8 cellular contexts compared by ENCODE assay signal in genomic region chr9:84397151-84397728, GRCh38. TPM values are rescaled to one million over a fixed set of nuclear protein-coding genes. Genes with fewer than 3 reads are reported as not detected.
A peak's percentile ranks its signal among the peaks of the same experiment; 100 is the strongest.
DNase-seq lines count a peak whose midpoint lies in the region; ATAC-seq, FAIRE-seq and TF ChIP-seq lines count a peak whose summit lies in the region.

No MANE protein-coding gene starts in this region.

- no peaks in the 10 kb centered on the region for H3K4me1 Mint-ChIP-seq in activated CD8-positive, alpha-beta T cell treated with anti-CD3 and anti-CD28 coated beads for 36 hours (ENCODE audit: low read depth)

- no peak for TF ChIP-seq EP300 in H1 (IDR thresholded peaks at IDR 0.05; ENCODE audit: borderline replicate concordance in 1 of 2, low read depth in 2 of 2, low read length in 2 of 2)

- H4K91ac ChIP-seq in H1 (replicated peaks; ENCODE audit: insufficient read length, low read length) = no peak overlapping the region
- H4K91ac ChIP-seq in mesenchymal stem cell (ENCODE audit: low read length) = no peak overlapping the region

- TF ChIP-seq POLR2A in H1 (IDR thresholded peaks at IDR 0.05; ENCODE audit: control extremely low read depth in 1 of 2, low read depth in 2 of 2, low read length in 2 of 2) = no peak

- H3K4me1 ChIP-seq in H1 (replicated peaks in 1 of 4; ENCODE audit: control insufficient read depth in 3 of 4, insufficient read depth in 4 of 4, low read length in 3 of 4) (no peaks in the 10 kb centered on the region), mesenchymal stem cell (ENCODE audit: control insufficient read depth, insufficient read depth, low read depth, low read length) (peaks cover 6% of the 10 kb centered on the region)

- H3K27ac ChIP-seq in H1 (ENCODE audit: low read depth, low read length) (no peak overlapping the region), mesenchymal stem cell (ENCODE audit: low read length, poor library complexity, severe bottlenecking) (no peak overlapping the region)

- H3K14ac ChIP-seq in H1 (ENCODE audit: insufficient read length) (no peak overlapping the region), mesenchymal stem cell (ENCODE audit: low read length in 2 of 2) (no peak overlapping the region)

- H3K9me3 ChIP-seq in H1 (ENCODE audit: insufficient read depth in 2 of 2, low read depth in 1 of 2, low read length in 1 of 2) (peaks cover 5 to 7% of the 10 kb centered on the region in 2 experiments; a peak in 3 of 4 replicates), mesenchymal stem cell (ENCODE audit: control insufficient read depth, low read length) (no peaks in the 10 kb centered on the region)

- H3K27ac Mint-ChIP-seq in activated CD8-positive, alpha-beta T cell treated with anti-CD3 and anti-CD28 coated beads for 36 hours = no peak overlapping the region

- no peak overlapping the region for H4K5ac ChIP-seq in H1 (ENCODE audit: insufficient read length, low read depth, low read length)

- H3K9me3 Mint-ChIP-seq in activated CD8-positive, alpha-beta T cell treated with anti-CD3 and anti-CD28 coated beads for 36 hours = no peaks in the 10 kb centered on the region

- no peak overlapping the region for H3K9ac ChIP-seq in H1 (replicated peaks in 1 of 4; ENCODE audit: extremely low read depth in 1 of 4, low read depth in 3 of 4, low read length in 3 of 4)
- peak overlapping the region; percentile 61 for H3K9ac ChIP-seq in mesenchymal stem cell (ENCODE audit: low read length)

- H3K79me2 ChIP-seq in H1 (ENCODE audit: control insufficient read depth in 1 of 2, insufficient read depth in 2 of 2, low read length in 2 of 2) = no peaks in the 10 kb centered on the region

- H3K36me3 ChIP-seq in H1 (ENCODE audit: control insufficient read depth in 2 of 4, insufficient read depth in 4 of 4, low read length in 3 of 4) = no peaks in the 10 kb centered on the region
- no peaks in the 10 kb centered on the region for H3K36me3 ChIP-seq in mesenchymal stem cell (ENCODE audit: control insufficient read depth in 1 of 2, insufficient read depth in 2 of 2, low read depth in 1 of 2, low read length in 2 of 2)

- H3K36me3 Mint-ChIP-seq in activated CD8-positive, alpha-beta T cell treated with anti-CD3 and anti-CD28 coated beads for 36 hours (ENCODE audit: low read depth) = no peaks in the 10 kb centered on the region

- H3K4me2 ChIP-seq in H1 (ENCODE audit: insufficient read depth in 1 of 2, low read depth in 2 of 2, low read length in 2 of 2) = no peak overlapping the region
- H3K4me2 ChIP-seq in mesenchymal stem cell (ENCODE audit: low read length, poor library complexity, severe bottlenecking) = no peak overlapping the region

- POLR2A ChIA-PET in activated CD8-positive, alpha-beta T cell treated with anti-CD3 and anti-CD28 coated beads for 36 hours (lab: Charles Lee) = interaction anchor here (1.1 kb wide), 1 partner anchor 391 kb away, joined by 3 read pairs; no protein-coding TSS in a partner anchor
- POLR2A ChIA-PET in H1 (lab: Charles Lee; ENCODE audit: partially characterized antibody) = no interaction called here

- H3K18ac ChIP-seq in H1 (ENCODE audit: extremely low read depth, low read length) (peak overlapping the region; percentile 51; the same call in 1 of the 2 replicates), mesenchymal stem cell (ENCODE audit: low read depth in 1 of 2, low read length in 2 of 2) (no peak overlapping the region)

- TF ChIP-seq RAD21 in H1 (IDR thresholded peaks at IDR 0.05 in 1 of 2, conservative IDR thresholded peaks at IDR 0.05 in 1 of 2; ENCODE audit: low read depth in 2 of 2, low read length in 2 of 2) = peak; percentile 92 to 95

- 0 out of 2 replicates have a peak overlapping the region, but pooled peaks have one; percentile 20 for H4K8ac ChIP-seq in H1 (ENCODE audit: extremely low read depth, insufficient read depth, low read length)
- H4K8ac ChIP-seq in mesenchymal stem cell (ENCODE audit: low read length) = peak overlapping the region; percentile 2

- H3K4me3 Mint-ChIP-seq in activated CD8-positive, alpha-beta T cell treated with anti-CD3 and anti-CD28 coated beads for 36 hours = no peak overlapping the region

- H2BK20ac ChIP-seq in H1 (ENCODE audit: low read length) = no peak overlapping the region

- WGBS in H1 (ENCODE audit: extremely low coverage in 1 of 2, insufficient coverage in 1 of 2, insufficient read length in 1 of 2, insufficient replicate concordance in 2 of 2, low coverage in 1 of 2, low lambda C conversion rate in 2 of 2, missing lambda C conversion rate in 1 of 2), 2 experiments = 64% methylated on average over 13 of the region's 13 CpGs; no CpG with 5 or more reads in 1 of the 2 experiments
- 75% methylated on average over 10 of the region's 13 CpGs for WGBS in mesenchymal stem cell

- no peak overlapping the region for H2BK12ac ChIP-seq in H1 (ENCODE audit: low read depth, low read length)
- peak overlapping the region in 1 of 2 experiments; percentile 1 for H2BK12ac ChIP-seq in mesenchymal stem cell (ENCODE audit: low read length in 2 of 2)

- peak; percentile 81 for FAIRE-seq in A204.1 (lab: Jason Lieb, UNC)
- peak; percentile 91 for FAIRE-seq in GM18507 (lab: Jason Lieb, UNC)
- FAIRE-seq in H1 (lab: Jason Lieb, UNC) = no peak

- H3K27me3 Mint-ChIP-seq in activated CD8-positive, alpha-beta T cell treated with anti-CD3 and anti-CD28 coated beads for 36 hours = peaks cover 2% of the 10 kb centered on the region

- DNase-seq in GM18507 (ENCODE audit: extremely low spot score, insufficient read length, low read depth) (peak; percentile 43), NCI-H69 (lab: John Stamatoyannopoulos, UW) (peak; percentile 74), H1 (ENCODE audit: low read depth in 1 of 2, low spot score in 2 of 2) (peak; percentile 31 to 81), mesenchymal stem cell (peak; percentile 73)
- peak; percentile 68 for DNase-seq in activated CD8-positive, alpha-beta T cell treated with anti-CD3 and anti-CD28 coated beads for 36 hours
- DNase-seq in stimulated activated CD8-positive, alpha-beta memory T cell treated with anti-CD3 and anti-CD28 coated beads, Interleukin-15, amount 100 ng/mL, for 4 hours (ENCODE audit: low read depth in 2 of 2) = peak; percentile 5 to 31

- H3K79me1 ChIP-seq in H1 (ENCODE audit: low read depth, low read length) (no peaks in the 10 kb centered on the region), mesenchymal stem cell (replicated peaks; ENCODE audit: low read length, poor library complexity, severe bottlenecking) (no peaks in the 10 kb centered on the region)

- no peak overlapping the region for H3K4ac ChIP-seq in H1 (replicated peaks; ENCODE audit: insufficient read length, low read depth, low read length)
- H3K4ac ChIP-seq in mesenchymal stem cell (ENCODE audit: low read depth in 1 of 2, low read length in 2 of 2) = no peak overlapping the region

- H3K27me3 ChIP-seq in H1 (replicated peaks in 1 of 4; ENCODE audit: control insufficient read depth in 3 of 4, extremely low read depth in 1 of 4, insufficient read depth in 3 of 4, low read length in 3 of 4) = no peaks in the 10 kb centered on the region
- H3K27me3 ChIP-seq in mesenchymal stem cell (ENCODE audit: control insufficient read depth in 1 of 2, insufficient read depth in 1 of 2, low read length in 2 of 2) = peaks cover 0 to 9% of the 10 kb centered on the region in 2 experiments

- no peak overlapping the region for H3K23ac ChIP-seq in H1 (ENCODE audit: insufficient read length)
- no peak overlapping the region for H3K23ac ChIP-seq in mesenchymal stem cell (ENCODE audit: low read length in 2 of 2)

- no peaks in the 10 kb centered on the region for H3K23me2 ChIP-seq in H1 (ENCODE audit: low read depth, low read length)

- H2AK5ac ChIP-seq in H1 (ENCODE audit: low read depth, low read length) (no peak overlapping the region), mesenchymal stem cell (ENCODE audit: low read length, severe bottlenecking) (no peak overlapping the region)

- H4K20me1 ChIP-seq in H1 (replicated peaks in 1 of 2; ENCODE audit: control insufficient read depth in 1 of 2, insufficient read depth in 2 of 2, low read length in 2 of 2) = peaks cover 0 to 2% of the 10 kb centered on the region in 2 experiments

- H3K56ac ChIP-seq in H1 (replicated peaks; ENCODE audit: insufficient read length, low read depth, low read length) = no peak overlapping the region

- H2BK15ac ChIP-seq in H1 (ENCODE audit: low read length) (peak overlapping the region; percentile 61; the same call in 1 of the 2 replicates), mesenchymal stem cell (ENCODE audit: low read depth, poor library complexity, severe bottlenecking) (no peak overlapping the region)

- H2AFZ ChIP-seq in H1 (ENCODE audit: low read length) = peak overlapping the region; percentile 14; the same call in 1 of the 2 replicates
- no peak overlapping the region for H2AFZ ChIP-seq in mesenchymal stem cell (ENCODE audit: low read depth, low read length)

- CTCF ChIA-PET in activated CD8-positive, alpha-beta T cell treated with anti-CD3 and anti-CD28 coated beads for 36 hours (lab: Charles Lee) = interaction anchor here (0.6 to 3.7 kb wide), 25 partner anchors 11 to 1217 kb away, joined by 3 to 47 read pairs (median 3); no protein-coding TSS in a partner anchor
- CTCF ChIA-PET in H1 (lab: Charles Lee; ENCODE audit: partially characterized antibody) = interaction anchor here (0.6 to 6.2 kb wide), 41 partner anchors 9 to 1348 kb away, joined by 3 to 29 read pairs (median 4); no protein-coding TSS in a partner anchor

- peak; percentile 87 for ATAC-seq in HG03159 (IDR thresholded peaks at IDR 0.05; ENCODE audit: unreplicated experiment)
- peak; percentile 74 for ATAC-seq in activated CD8-positive, alpha-beta T cell treated with anti-CD3 and anti-CD28 coated beads for 36 hours

- H3K4me3 ChIP-seq in H1 (ENCODE audit: extremely low read depth in 1 of 4, insufficient read depth in 2 of 4, low read depth in 3 of 4, low read length in 4 of 4) (no peak overlapping the region), mesenchymal stem cell (ENCODE audit: insufficient read depth in 1 of 2, low read depth in 1 of 2, low read length in 2 of 2) (no peak overlapping the region)

- H2BK120ac ChIP-seq in H1 (replicated peaks; ENCODE audit: low read depth, low read length) = no peak overlapping the region
- H2BK120ac ChIP-seq in mesenchymal stem cell (ENCODE audit: low read depth, low read length) = no peak overlapping the region

- peak; percentile 82 for TF ChIP-seq CTCF in activated CD8-positive, alpha-beta T cell treated with anti-CD3 and anti-CD28 coated beads for 36 hours (IDR thresholded peaks at IDR 0.05)
- peak; percentile 74 to 84 (median 77) for TF ChIP-seq CTCF in H1 (IDR thresholded peaks at IDR 0.05; ENCODE audit: control extremely low read depth in 1 of 3, insufficient read depth in 1 of 3, low read depth in 1 of 3, low read length in 3 of 3)

- no peak overlapping the region for H2BK5ac ChIP-seq in H1 (ENCODE audit: low read depth, low read length)
- H2BK5ac ChIP-seq in mesenchymal stem cell (ENCODE audit: low read depth, low read length, poor library complexity, severe bottlenecking) = no peak overlapping the region

- intact Hi-C loops in activated CD8-positive, alpha-beta T cell treated with anti-CD3 and anti-CD28 coated beads for 36 hours (cut with micrococcal nuclease) = loop anchor here (10.0 kb wide), 1 partner anchor 388 kb away; no protein-coding TSS in a partner anchor

RNA-seq across cellular contexts. Expression of gene SLC28A3, which starts 56.7 kb away (rescaled TPM):
- total RNA-seq in activated CD8-positive, alpha-beta T cell treated with anti-CD3 and anti-CD28 coated beads for 36 hours = under 1 TPM; 0.23 to 0.31 TPM
- total RNA-seq in H1 (2021; fragmentation: NEBNext Ultra II Directional; extraction: Animal tissue kit (Norgen Biotek cat#: 25700)) = not detected in 2 replicates
- polyA plus RNA-seq in H1 (2011; rRNA removed) = 0.02 TPM in 1 of 2 replicates, not detected in the other
- 0.01 TPM for polyA plus RNA-seq in H1 (2011; cell fraction: cytosol; rRNA removed)
- not detected for polyA plus RNA-seq in H1 (2011; cell fraction: nucleus; rRNA removed)
- not detected in 4 replicates for polyA plus RNA-seq in H1 (2012, experiment 1 of 2)
- polyA plus RNA-seq in H1 (2012, experiment 2 of 2) = not detected
- polyA plus RNA-seq in H1 (2013, experiment 1 of 2) = 0.02 TPM
- polyA plus RNA-seq in H1 (2013, experiment 2 of 2) = 0.02 TPM
- polyA minus RNA-seq in H1 (2011; rRNA and poly(A)+ RNA removed) = not detected in 2 replicates
- polyA minus RNA-seq in H1 (2011; cell fraction: cytosol; rRNA and poly(A)+ RNA removed) = not detected
- polyA minus RNA-seq in H1 (2011; cell fraction: nucleus; rRNA and poly(A)+ RNA removed) = not detected
- 0.33 TPM for polyA plus RNA-seq in mesenchymal stem cell (2013, experiment 1 of 2)
- polyA plus RNA-seq in mesenchymal stem cell (2013, experiment 2 of 2) = 0.30 TPM

Comparison
In these comparisons a context has a peak if more than half of its experiments do, and no peak if none do; other contexts are left out.
1. DNase-seq: peak in every context shown above with its lines; median percentile 74 in NCI-H69; 73 in mesenchymal stem cell; 68 in activated CD8-positive, alpha-beta T cell treated with anti-CD3 and anti-CD28 coated beads for 36 hours; 56 in H1; 43 in GM18507; 18 in stimulated activated CD8-positive, alpha-beta memory T cell treated with anti-CD3 and anti-CD28 coated beads, Interleukin-15, amount 100 ng/mL, for 4 hours.